In the genomic region with DNA sequence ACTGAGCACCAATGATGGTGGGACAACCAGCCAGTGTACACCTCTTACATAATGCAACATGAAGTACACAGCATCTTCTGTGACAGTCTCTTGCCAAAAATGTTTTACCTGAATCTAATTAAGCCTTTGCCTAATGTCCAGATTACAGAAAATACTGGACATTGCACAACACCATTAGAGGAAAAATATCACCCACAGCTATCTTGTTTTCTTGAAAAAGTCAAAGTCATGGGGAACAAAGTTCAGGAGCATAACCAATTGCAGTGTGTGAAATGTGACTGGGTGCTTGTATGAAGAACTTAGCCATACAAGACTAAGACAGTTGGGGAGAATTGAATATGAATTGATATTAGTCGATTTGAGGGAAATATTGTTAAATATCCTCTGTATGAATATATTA, we compare ENCODE assay signal across 20 cellular contexts. TPM values are rescaled to one million over a fixed set of nuclear protein-coding genes. Genes with fewer than 3 reads are reported as not detected.
DNase-seq lines count a peak whose midpoint lies in the region; ATAC-seq, FAIRE-seq and TF ChIP-seq lines count a peak whose summit lies in the region.
"Had no signal": no experiment of that assay in that cellular context is flagged by ENCODE, and none has a peak within 500 bp of the region (broad histone marks: within the 10 kb centered on the region; RNA-seq: fewer than 3 reads in every experiment).

No MANE protein-coding gene starts in this region.

- H3K27ac Mint-ChIP-seq in activated T-cell treated with anti-CD3 and anti-CD28 coated beads, Interleukin-2, amount 50 U/mL, for 24 hours = no peak overlapping the region
- H3K27ac Mint-ChIP-seq: CD4-positive, alpha-beta T cell; HFFc6 had no signal

- no peak for FAIRE-seq in small intestine (lab: Jason Lieb, UNC)
- FAIRE-seq: A204.1, D721Med, GM12892 had no signal

- peaks cover 4 to 6% of the 10 kb centered on the region in 2 donors for H3K4me1 ChIP-seq in small intestine (ENCODE audit: control insufficient read depth in 2 of 2, insufficient read depth in 1 of 2, low read depth in 1 of 2, low read length in 1 of 2)
- H3K4me1 ChIP-seq: BE2C had no signal

- H3K27me3 ChIP-seq in small intestine (ENCODE audit: control insufficient read depth in 2 of 2, insufficient read depth in 2 of 2, low read length in 2 of 2) = no peaks in the 10 kb centered on the region
- H3K27me3 ChIP-seq: BE2C had no signal

- peaks cover 22% of the 10 kb centered on the region for H3K4me1 Mint-ChIP-seq in activated T-cell treated with anti-CD3 and anti-CD28 coated beads, Interleukin-2, amount 50 U/mL, for 24 hours (ENCODE audit: low read depth)

- H3K9me3 Mint-ChIP-seq in activated T-cell treated with anti-CD3 and anti-CD28 coated beads, Interleukin-2, amount 50 U/mL, for 24 hours = no peaks in the 10 kb centered on the region
- H3K9me3 Mint-ChIP-seq: CD4-positive, alpha-beta T cell; HFFc6 had no signal

- H3K27ac ChIP-seq in small intestine (ENCODE audit: low read depth in 1 of 2, low read length in 1 of 2) = no peak overlapping the region
- H3K27ac ChIP-seq: HL-60 had no signal

- H3K36me3 ChIP-seq in small intestine (ENCODE audit: control insufficient read depth in 2 of 2, insufficient read depth in 2 of 2, low read length in 2 of 2) = no peaks in the 10 kb centered on the region
- H3K36me3 ChIP-seq: BE2C had no signal

- H3K4me3 ChIP-seq in small intestine (ENCODE audit: low read depth in 1 of 2, low read length in 2 of 2) = no peak overlapping the region

- no peaks in the 10 kb centered on the region for H3K27me3 Mint-ChIP-seq in activated T-cell treated with anti-CD3 and anti-CD28 coated beads, Interleukin-2, amount 50 U/mL, for 24 hours
- H3K27me3 Mint-ChIP-seq: CD4-positive, alpha-beta T cell had no signal

- TF ChIP-seq CTCF in GM13977 (IDR thresholded peaks at IDR 0.05; ENCODE audit: extremely low read depth, insufficient read depth, missing control alignments) = no peak

- no peaks in the 10 kb centered on the region for H3K9me3 ChIP-seq in small intestine (ENCODE audit: control insufficient read depth, low read depth)
- H3K9me3 ChIP-seq: BE2C, Caco-2 had no signal

- ATAC-seq in left lobe of liver = peak; percentile 54
- ATAC-seq: HCT116 had no signal

- WGBS in small intestine, 3 donors = 80 to 97% (median 90%) methylated on average over 1 of the region's 1 CpG

- DNase-seq in amniotic epithelial cell (ENCODE audit: low read depth) (peak; percentile 44), left lobe of liver (ENCODE audit: low spot score) (no peak), small intestine (peak; percentile 12), G401 (ENCODE audit: low spot score) (no peak), GM13977 (ENCODE audit: low spot score) (no peak)
- DNase-seq in activated T-cell treated with anti-CD3 and anti-CD28 coated beads, Interleukin-2, amount 50 U/mL, for 24 hours = no peak
- DNase-seq: ACHN; BE2C; C1 segment of cervical spinal cord; Caco-2; CD4-positive, alpha-beta T cell; GDM1; GOT3; H7; HFFc6 had no signal

- H3K4me3 Mint-ChIP-seq in activated T-cell treated with anti-CD3 and anti-CD28 coated beads, Interleukin-2, amount 50 U/mL, for 24 hours = no peak overlapping the region
- H3K4me3 Mint-ChIP-seq: CD4-positive, alpha-beta T cell; HFFc6 had no signal

- no peaks in the 10 kb centered on the region for H3K36me3 Mint-ChIP-seq in activated T-cell treated with anti-CD3 and anti-CD28 coated beads, Interleukin-2, amount 50 U/mL, for 24 hours (ENCODE audit: low read depth)

- in situ Hi-C loops in G401 (cut with HindIII; ENCODE audit: low sequenced_read_pairs) = no loop called here
- in situ Hi-C loops in GM13977 (cut with MboI; ENCODE audit: low pct_unique_long_range_greater_than_20kb, low sequenced_read_pairs, unreplicated experiment) = no loop called here

RNA-seq across cellular contexts. Expression of a gene that starts 12.1 kb away (rescaled TPM):
- 49.5 TPM for total RNA-seq in left lobe of liver
- polyA plus RNA-seq in small intestine = 10 to 100 TPM; 19.9 to 30.9 (median 28.6) TPM
- total RNA-seq in G401 (2014; rRNA removed; shearing (Covaris generic)) = 13.2 and 25.8 TPM in 2 replicates

Comparison
In these comparisons a context has a peak if more than half of its experiments do, and no peak if none do; other contexts are left out.
1. DNase-seq: peak in amniotic epithelial cell (single experiment) and small intestine (single experiment); none in left lobe of liver (single experiment), G401 (single experiment), GM13977 (single experiment) and activated T-cell treated with anti-CD3 and anti-CD28 coated beads, Interleukin-2, amount 50 U/mL, for 24 hours (single experiment).